ENCODE assay signal across 8 cellular contexts in genomic region chr18:21109936-21110666, GRCh38. TPM values are rescaled to one million over a fixed set of nuclear protein-coding genes. Genes with fewer than 3 reads are reported as not detected.
A peak's percentile ranks its signal among the peaks of the same experiment; 100 is the strongest.
DNase-seq lines count a peak whose midpoint lies in the region; ATAC-seq and TF ChIP-seq lines count a peak whose summit lies in the region.

No MANE protein-coding gene starts in this region.

- peak overlapping the region; percentile 87 for H3K4me2 ChIP-seq in DOHH2 (ENCODE audit: low read length)
- H3K4me2 ChIP-seq in osteoblast (ENCODE audit: insufficient read depth, low read length): peak overlapping the region; percentile 88

- no peaks in the 10 kb centered on the region for H3K9me3 ChIP-seq in DOHH2 (ENCODE audit: control insufficient read depth, insufficient read depth, low read length)
- no peaks in the 10 kb centered on the region for H3K9me3 ChIP-seq in ectodermal cell (ENCODE audit: control insufficient read depth, low read length)
- no peaks in the 10 kb centered on the region for H3K9me3 ChIP-seq in osteoblast (ENCODE audit: low read depth, low read length)

- peak overlapping the region; percentile 80 for H3K27ac ChIP-seq in DOHH2 (ENCODE audit: low read depth, low read length)
- H3K27ac ChIP-seq in ectodermal cell (ENCODE audit: insufficient read depth, low read depth, low read length, poor library complexity, severe bottlenecking): no peak overlapping the region
- H3K27ac ChIP-seq in osteoblast (ENCODE audit: low read depth, low read length): peak overlapping the region; percentile 90

- no peak for DNase-seq in LNCaP clone FGC (ENCODE audit: low read depth)
- no peak for DNase-seq in osteoblast (ENCODE audit: insufficient read length, low spot score, missing footprints)
- DNase-seq in activated CD4-positive, alpha-beta T cell treated with anti-CD3 and anti-CD28 coated beads, Interleukin-2, amount 50 U/mL, for 4 hours: no peak
- DNase-seq in occipital lobe (lab: John Stamatoyannopoulos, UW): no peak
- DNase-seq in anterior cingulate cortex (lab: John Stamatoyannopoulos, UW): no peak

- 3 to 5% methylated on average over 7 of the region's 8 CpGs for WGBS in ectodermal cell, 2 experiments

- H4K20me1 ChIP-seq in DOHH2 (ENCODE audit: control insufficient read depth, insufficient read depth, low read depth, low read length) (peaks cover 18% of the 10 kb centered on the region; the same call in 1 of the 2 replicates), osteoblast (ENCODE audit: insufficient read depth, low read length) (peaks cover 50% of the 10 kb centered on the region)

- H2AFZ ChIP-seq in osteoblast (ENCODE audit: low read length): no peak overlapping the region

- ATAC-seq in GM18870 (IDR thresholded peaks at IDR 0.05; ENCODE audit: unreplicated experiment): no peak

- H3K9me2 ChIP-seq in DOHH2 (replicated peaks; ENCODE audit: control insufficient read depth, low read length): no peaks in the 10 kb centered on the region

- H3K4me3 ChIP-seq in DOHH2 (ENCODE audit: low read length) (peak overlapping the region; percentile 98), LNCaP clone FGC (ENCODE audit: low read depth, low read length) (peak overlapping the region; percentile 90), ectodermal cell (ENCODE audit: insufficient read depth, low read depth, low read length) (peak overlapping the region; percentile 90), osteoblast (ENCODE audit: insufficient read depth, low read length) (peak overlapping the region; percentile 97)

- H3K27me3 ChIP-seq in DOHH2 (ENCODE audit: control insufficient read depth, low read length) (no peaks in the 10 kb centered on the region), ectodermal cell (ENCODE audit: control insufficient read depth, insufficient read depth, low read length, poor library complexity, severe bottlenecking) (peaks cover 18% of the 10 kb centered on the region), osteoblast (ENCODE audit: insufficient read depth, low read length) (no peaks in the 10 kb centered on the region)

- no peak for TF ChIP-seq CTCF in DOHH2 (IDR thresholded peaks at IDR 0.05; ENCODE audit: low read depth, low read length, poor library complexity, severe bottlenecking)
- no peak for TF ChIP-seq CTCF in LNCaP clone FGC (IDR thresholded peaks at IDR 0.05; ENCODE audit: control insufficient read depth, extremely low read depth, insufficient read depth)
- no peak for TF ChIP-seq CTCF in osteoblast (IDR thresholded peaks at IDR 0.05; ENCODE audit: extremely low read depth, low read depth, low read length)

- H3K79me2 ChIP-seq in DOHH2 (ENCODE audit: control insufficient read depth, low read length) (peaks cover 64% of the 10 kb centered on the region), osteoblast (ENCODE audit: insufficient read depth, low read length) (peaks cover 64% of the 10 kb centered on the region)

- no peaks in the 10 kb centered on the region; the same call in 1 of the 2 replicates for H3F3A ChIP-seq in DOHH2 (ENCODE audit: control insufficient read depth, insufficient read depth)

- peaks cover 16% of the 10 kb centered on the region for H3K36me3 ChIP-seq in DOHH2 (ENCODE audit: control insufficient read depth, low read length)
- no peaks in the 10 kb centered on the region for H3K36me3 ChIP-seq in ectodermal cell (ENCODE audit: control insufficient read depth, insufficient read depth, low read length)
- H3K36me3 ChIP-seq in osteoblast (ENCODE audit: insufficient read depth, low read length): no peaks in the 10 kb centered on the region

- peaks cover 36% of the 10 kb centered on the region for H3K4me1 ChIP-seq in DOHH2 (ENCODE audit: control insufficient read depth, low read length)
- peaks cover 6% of the 10 kb centered on the region for H3K4me1 ChIP-seq in ectodermal cell (ENCODE audit: control insufficient read depth, insufficient read depth, low read length)
- peaks cover 18% of the 10 kb centered on the region for H3K4me1 ChIP-seq in osteoblast (ENCODE audit: insufficient read depth, low read length)

RNA-seq across cellular contexts. Expression of gene ROCK1, which starts 1.5 kb away (rescaled TPM):
- polyA plus RNA-seq in ectodermal cell (2013, experiment 1 of 4): 41.2 TPM
- 44.8 TPM for polyA plus RNA-seq in ectodermal cell (2013, experiment 2 of 4)
- 36.2 TPM for polyA plus RNA-seq in ectodermal cell (2013, experiment 3 of 4)
- polyA plus RNA-seq in ectodermal cell (2013, experiment 4 of 4): 38.6 TPM
- total RNA-seq in osteoblast (42.7 and 56.0 TPM in 2 replicates), occipital lobe (47.9 TPM)
